1 cellular context compared by ENCODE assay signal in the genomic region with DNA sequence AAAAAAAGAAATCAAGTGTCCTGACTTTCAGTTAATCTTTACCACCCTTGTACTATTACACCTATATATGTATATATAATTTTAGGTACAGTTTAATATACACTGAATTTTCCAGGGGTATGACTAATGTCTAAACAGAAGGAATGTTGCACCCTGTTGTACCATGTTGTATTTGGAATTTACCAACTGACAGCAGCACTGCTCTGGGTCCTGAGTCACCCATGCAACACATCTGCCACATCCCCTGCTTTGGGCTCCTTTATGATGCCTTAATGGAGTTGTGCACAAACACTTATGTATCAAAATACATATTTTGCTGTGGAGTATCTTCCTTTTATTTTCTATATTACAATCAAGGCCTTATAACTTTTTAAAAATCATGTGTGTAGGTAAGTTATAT.
TF ChIP-seq lines count a peak whose summit lies in the region.

No MANE protein-coding gene starts in this region.

TF ChIP-seq in IMR-90, 13 proteins besides CTCF, POLR2A, EP300 and RAD21:
- TF ChIP-seq RFX5 (IDR thresholded peaks at IDR 0.05; ENCODE audit: low read depth, low read length) = no peak
TF ChIP-seq in IMR-90: peak in this region for 0.
